ENCODE assay signal across 1 cellular context in the genomic region with DNA sequence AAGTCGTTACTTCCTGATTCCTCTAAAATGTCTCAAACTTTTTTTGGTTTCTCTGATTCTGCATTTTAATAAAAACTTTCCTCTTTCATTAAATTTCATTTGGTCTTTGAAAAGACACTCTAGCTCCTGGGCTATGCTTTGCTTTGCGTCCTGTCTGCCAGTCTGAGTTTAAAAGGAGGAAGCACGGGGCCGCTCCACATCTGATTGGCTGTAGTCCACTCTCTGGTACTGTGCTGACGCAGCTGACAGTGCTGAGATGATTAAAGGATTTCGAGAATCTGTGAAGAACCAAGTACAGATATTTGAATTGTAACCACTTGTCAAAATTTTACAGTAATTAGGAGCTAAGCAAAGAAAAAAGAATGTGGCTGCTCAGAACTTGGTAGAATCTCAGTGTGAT.
TF ChIP-seq lines count a peak whose summit lies in the region.

No MANE protein-coding gene starts in this region.

TF ChIP-seq in SK-N-SH treated with all-trans-retinoic acid at 6 μM for 48 hours, 23 proteins besides CTCF, POLR2A, EP300 and RAD21 (continued from another document):
- TF ChIP-seq PATZ1 (CRISPR knock-in tag; IDR thresholded peaks at IDR 0.05; ENCODE audit: borderline replicate concordance) (no peak), ARNTL (CRISPR knock-in tag; IDR thresholded peaks at IDR 0.05; ENCODE audit: borderline replicate concordance, low read depth) (no peak)
TF ChIP-seq in SK-N-SH treated with all-trans-retinoic acid at 6 μM for 48 hours: peak in this region for 0.
